In genomic region chr14:53870997-53871396, GRCh38 we compare ENCODE assay signal across 17 cellular contexts.
DNase-seq lines count a peak whose midpoint lies in the region; ATAC-seq and TF ChIP-seq lines count a peak whose summit lies in the region.
"Had no signal": no experiment of that assay in that cellular context is flagged by ENCODE, and none has a peak within 500 bp of the region (broad histone marks: within the 10 kb centered on the region; RNA-seq: fewer than 3 reads in every experiment).

No MANE protein-coding gene starts in this region.

- no peaks in the 10 kb centered on the region for H3K27me3 Mint-ChIP-seq in activated naive CD4-positive, alpha-beta T cell treated with anti-CD3 and anti-CD28 coated beads, Interleukin-2, amount 10 ng/mL, durations not matched to agents 7 days and 5 days

- peak overlapping the region; percentile 53 for H2AK5ac ChIP-seq in mesenchymal stem cell (ENCODE audit: low read length, severe bottlenecking)

- H2BK15ac ChIP-seq in mesenchymal stem cell (ENCODE audit: low read depth, poor library complexity, severe bottlenecking): no peak overlapping the region

- H3K36me3 Mint-ChIP-seq in stimulated activated effector memory CD8-positive, alpha-beta T cell treated with anti-CD3 and anti-CD28 coated beads, Interleukin-12 subunit alpha, Interleukin-12 subunit beta, amount 100 ng/mL, for 72 hours: no peaks in the 10 kb centered on the region
- no peaks in the 10 kb centered on the region for H3K36me3 Mint-ChIP-seq in activated naive CD4-positive, alpha-beta T cell treated with anti-CD3 and anti-CD28 coated beads, Interleukin-2, amount 10 ng/mL, durations not matched to agents 7 days and 5 days
- H3K36me3 Mint-ChIP-seq: CD4-positive, alpha-beta memory T cell had no signal

- H4K8ac ChIP-seq in mesenchymal stem cell (ENCODE audit: low read length): peak overlapping the region; percentile 12

- H3K9me3 ChIP-seq in hepatocyte (ENCODE audit: low read depth) (no peaks in the 10 kb centered on the region), mesenchymal stem cell (ENCODE audit: control insufficient read depth, low read length) (no peaks in the 10 kb centered on the region), mammary epithelial cell (replicated peaks; ENCODE audit: insufficient read depth, low read length) (no peaks in the 10 kb centered on the region)
- H3K9me3 ChIP-seq: HAP-1 had no signal

- TF ChIP-seq CTCF in hepatocyte (IDR thresholded peaks at IDR 0.05; ENCODE audit: poor library complexity) (no peak), mammary epithelial cell (conservative IDR thresholded peaks at IDR 0.05 in 1 of 2, IDR thresholded peaks at IDR 0.05 in 1 of 2; ENCODE audit: extremely low read depth in 1 of 2, insufficient read depth in 1 of 2, low read depth in 1 of 2, low read length in 2 of 2) (no peak)

- H3K27me3 ChIP-seq in hepatocyte (no peaks in the 10 kb centered on the region), mesenchymal stem cell (ENCODE audit: control insufficient read depth in 1 of 2, insufficient read depth in 1 of 2, low read length in 2 of 2) (no peaks in the 10 kb centered on the region), mammary epithelial cell (ENCODE audit: insufficient read depth, low read length) (peaks cover 6% of the 10 kb centered on the region)

- in situ Hi-C loops in mammary epithelial cell (cut with MboI; ENCODE audit: low sequenced_read_pairs in 2 of 2): no loop called here

- H3K36me3 ChIP-seq in hepatocyte (replicated peaks; ENCODE audit: insufficient read depth, low read depth) (no peaks in the 10 kb centered on the region), mesenchymal stem cell (ENCODE audit: control insufficient read depth in 1 of 2, insufficient read depth in 2 of 2, low read depth in 1 of 2, low read length in 2 of 2) (no peaks in the 10 kb centered on the region), mammary epithelial cell (ENCODE audit: insufficient read depth, low read length) (no peaks in the 10 kb centered on the region)
- H3K36me3 ChIP-seq: HAP-1 had no signal

- H3K27ac Mint-ChIP-seq in stimulated activated effector memory CD8-positive, alpha-beta T cell treated with anti-CD3 and anti-CD28 coated beads, Interleukin-12 subunit alpha, Interleukin-12 subunit beta, amount 100 ng/mL, for 72 hours: no peak overlapping the region
- no peak overlapping the region for H3K27ac Mint-ChIP-seq in activated naive CD4-positive, alpha-beta T cell treated with anti-CD3 and anti-CD28 coated beads, Interleukin-2, amount 10 ng/mL, durations not matched to agents 7 days and 5 days
- H3K27ac Mint-ChIP-seq: CD4-positive, alpha-beta memory T cell had no signal

- H3K4me3 Mint-ChIP-seq in stimulated activated effector memory CD8-positive, alpha-beta T cell treated with anti-CD3 and anti-CD28 coated beads, Interleukin-12 subunit alpha, Interleukin-12 subunit beta, amount 100 ng/mL, for 72 hours: no peak overlapping the region
- H3K4me3 Mint-ChIP-seq in activated naive CD4-positive, alpha-beta T cell treated with anti-CD3 and anti-CD28 coated beads, Interleukin-2, amount 10 ng/mL, durations not matched to agents 7 days and 5 days: no peak overlapping the region
- H3K4me3 Mint-ChIP-seq: CD4-positive, alpha-beta memory T cell had no signal

- H4K20me1 ChIP-seq in hepatocyte (ENCODE audit: insufficient read depth, poor library complexity, severe bottlenecking) (no peaks in the 10 kb centered on the region), mammary epithelial cell (ENCODE audit: insufficient read depth, low read length) (no peaks in the 10 kb centered on the region)

- CTCF ChIA-PET in activated naive CD4-positive, alpha-beta T cell treated with anti-CD3 and anti-CD28 coated beads, Interleukin-2, amount 10 ng/mL, durations not matched to agents 7 days and 5 days (lab: Charles Lee): no interaction called here
- CTCF ChIA-PET in mammary epithelial cell (lab: Charles Lee; ENCODE audit: low non-redundant PET) (interaction anchor here (0.7 kb wide), 1 partner anchor 74 kb away, joined by 5 read pairs; no protein-coding TSS in a partner anchor), HEK293T (lab: Yijun Ruan, JAX) (interaction anchor here (0.6 kb wide), 1 partner anchor 477 kb away, joined by 3 read pairs; no protein-coding TSS in a partner anchor)

- no peak overlapping the region for H3K23ac ChIP-seq in mesenchymal stem cell (ENCODE audit: low read length in 2 of 2)

- no peak overlapping the region for H3K14ac ChIP-seq in mesenchymal stem cell (ENCODE audit: low read length in 2 of 2)

- H3K27ac ChIP-seq in hepatocyte: no peak overlapping the region
- H3K27ac ChIP-seq in mesenchymal stem cell (ENCODE audit: low read length, poor library complexity, severe bottlenecking): no peak overlapping the region
- no peak overlapping the region for H3K27ac ChIP-seq in mammary epithelial cell (ENCODE audit: insufficient read depth, low read depth, low read length)

- H2AFZ ChIP-seq in hepatocyte (no peak overlapping the region), mesenchymal stem cell (ENCODE audit: low read depth, low read length) (no peak overlapping the region), mammary epithelial cell (ENCODE audit: low read depth, low read length) (no peak overlapping the region)

- dilution Hi-C loops in mammary epithelial cell (cut with HindIII; ENCODE audit: low sequenced_read_pairs): no loop called here

- no TSS peak for BruUV-seq in mammary epithelial cell (replicated peaks; lab: Mats Ljungman, UMichigan)

- peak; percentile 26 for ATAC-seq in stimulated activated effector memory CD8-positive, alpha-beta T cell treated with anti-CD3 and anti-CD28 coated beads, Interleukin-12 subunit alpha, Interleukin-12 subunit beta, amount 100 ng/mL, for 72 hours

- H3K4me1 ChIP-seq in hepatocyte (ENCODE audit: insufficient read depth) (peaks cover 8% of the 10 kb centered on the region), mesenchymal stem cell (ENCODE audit: control insufficient read depth, insufficient read depth, low read depth, low read length) (peaks cover 5% of the 10 kb centered on the region), mammary epithelial cell (ENCODE audit: insufficient read depth, low read length) (no peaks in the 10 kb centered on the region)
- H3K4me1 ChIP-seq: HAP-1 had no signal

- H3K4me1 Mint-ChIP-seq in stimulated activated effector memory CD8-positive, alpha-beta T cell treated with anti-CD3 and anti-CD28 coated beads, Interleukin-12 subunit alpha, Interleukin-12 subunit beta, amount 100 ng/mL, for 72 hours: no peaks in the 10 kb centered on the region
- H3K4me1 Mint-ChIP-seq in activated naive CD4-positive, alpha-beta T cell treated with anti-CD3 and anti-CD28 coated beads, Interleukin-2, amount 10 ng/mL, durations not matched to agents 7 days and 5 days: no peaks in the 10 kb centered on the region
- H3K4me1 Mint-ChIP-seq: CD4-positive, alpha-beta memory T cell had no signal

- no peaks in the 10 kb centered on the region for H3K79me1 ChIP-seq in mesenchymal stem cell (replicated peaks; ENCODE audit: low read length, poor library complexity, severe bottlenecking)

- no peaks in the 10 kb centered on the region for H3K9me2 ChIP-seq in hepatocyte (replicated peaks; ENCODE audit: insufficient read depth)

- H3K79me2 ChIP-seq in hepatocyte (no peaks in the 10 kb centered on the region), mammary epithelial cell (ENCODE audit: insufficient read depth, low read length) (no peaks in the 10 kb centered on the region)

- H3K4me2 ChIP-seq in hepatocyte (no peak overlapping the region), mesenchymal stem cell (ENCODE audit: low read length, poor library complexity, severe bottlenecking) (no peak overlapping the region), mammary epithelial cell (ENCODE audit: insufficient read depth, low read depth, low read length) (no peak overlapping the region)

- no peak overlapping the region for H4K91ac ChIP-seq in mesenchymal stem cell (ENCODE audit: low read length)

- POLR2A ChIA-PET in HEK293T (lab: Yijun Ruan, JAX): no interaction called here

- no peak overlapping the region for H2BK5ac ChIP-seq in mesenchymal stem cell (ENCODE audit: low read depth, low read length, poor library complexity, severe bottlenecking)

- H3K9ac ChIP-seq in mesenchymal stem cell (ENCODE audit: low read length) (no peak overlapping the region), mammary epithelial cell (ENCODE audit: insufficient read depth, low read length) (no peak overlapping the region)

- H3K4me3 ChIP-seq in hepatocyte: no peak overlapping the region
- H3K4me3 ChIP-seq in mesenchymal stem cell (ENCODE audit: insufficient read depth in 1 of 2, low read depth in 1 of 2, low read length in 2 of 2): no peak overlapping the region
- no peak overlapping the region for H3K4me3 ChIP-seq in mammary epithelial cell (replicated peaks in 1 of 3; ENCODE audit: insufficient read depth in 1 of 3, low read depth in 2 of 3, low read length in 3 of 3)
- H3K4me3 ChIP-seq: HAP-1 had no signal

- WGBS in hepatocyte (ENCODE audit: low lambda C conversion rate, missing lambda C conversion rate): 72% methylated on average over 3 of the region's 3 CpGs
- WGBS in mesenchymal stem cell: 95% methylated on average over 2 of the region's 3 CpGs
- 72% methylated on average over 3 of the region's 3 CpGs for WGBS in mammary epithelial cell (ENCODE audit: low coverage, missing lambda C conversion rate)

- no peak overlapping the region for H3K4ac ChIP-seq in mesenchymal stem cell (ENCODE audit: low read depth in 1 of 2, low read length in 2 of 2)

- peaks cover 4% of the 10 kb centered on the region for H3K9me3 Mint-ChIP-seq in stimulated activated effector memory CD8-positive, alpha-beta T cell treated with anti-CD3 and anti-CD28 coated beads, Interleukin-12 subunit alpha, Interleukin-12 subunit beta, amount 100 ng/mL, for 72 hours
- no peaks in the 10 kb centered on the region for H3K9me3 Mint-ChIP-seq in activated naive CD4-positive, alpha-beta T cell treated with anti-CD3 and anti-CD28 coated beads, Interleukin-2, amount 10 ng/mL, durations not matched to agents 7 days and 5 days

- no peak overlapping the region for H2BK120ac ChIP-seq in mesenchymal stem cell (ENCODE audit: low read depth, low read length)

- H2BK12ac ChIP-seq in mesenchymal stem cell (ENCODE audit: low read length in 2 of 2): no peak overlapping the region

- DNase-seq in hepatocyte (ENCODE audit: low spot score): peak; percentile 25
- no peak for DNase-seq in mesenchymal stem cell
- DNase-seq in stimulated activated effector memory CD8-positive, alpha-beta T cell treated with anti-CD3 and anti-CD28 coated beads, Interleukin-12 subunit alpha, Interleukin-12 subunit beta, amount 100 ng/mL, for 72 hours (ENCODE audit: low spot score in 2 of 2): no peak
- DNase-seq in activated naive CD4-positive, alpha-beta T cell treated with anti-CD3 and anti-CD28 coated beads, Interleukin-2, amount 10 ng/mL, durations not matched to agents 7 days and 5 days: no peak
- DNase-seq in mammary epithelial cell: no peak
- no peak for DNase-seq in NCI-H2196 (lab: John Stamatoyannopoulos, UW; ENCODE audit: unreplicated experiment)
- no peak for DNase-seq in HEK293T (ENCODE audit: extremely low spot score)
- DNase-seq: 8988T; C1 segment of cervical spinal cord; Calu3; CD4-positive, alpha-beta memory T cell; COR-L47; DMS53; DMS79 treated with DMSO at 0.1 percent for 48 hours; GF-D8; GOT3 had no signal

- intact Hi-C loops in mammary epithelial cell (cut with micrococcal nuclease): no loop called here

- H3K18ac ChIP-seq in mesenchymal stem cell (ENCODE audit: low read depth in 1 of 2, low read length in 2 of 2): no peak overlapping the region

TF ChIP-seq in HEK293T, 16 proteins besides CTCF, POLR2A, EP300 and RAD21 (continues in another document):
- TF ChIP-seq ARNT (IDR thresholded peaks at IDR 0.05): no peak
- TF ChIP-seq SP1 (IDR thresholded peaks at IDR 0.05): no peak
